8 cellular contexts compared by ENCODE assay signal in genomic region chr11:34105957-34106504, GRCh38. TPM values are rescaled to one million over a fixed set of nuclear protein-coding genes. Genes with fewer than 3 reads are reported as not detected.
DNase-seq lines count a peak whose midpoint lies in the region; ATAC-seq and TF ChIP-seq lines count a peak whose summit lies in the region.

No MANE protein-coding gene starts in this region.

- DNase-seq in activated T-cell treated with anti-CD3 and anti-CD28 coated beads, Interleukin-2, amount 50 U/mL, for 72 hours = no peak
- no peak for DNase-seq in activated T-cell treated with anti-CD3 and anti-CD28 coated beads, Interleukin-2, amount 50 U/mL, for 48 hours
- DNase-seq in T-cell (peak in 1 of 34 experiments; percentile 3), fibroblast of the aortic adventitia (ENCODE audit: low read depth) (peak; percentile 36), renal cortical epithelial cell (ENCODE audit: low read depth) (peak; percentile 21), GM19238 (ENCODE audit: insufficient read length, low spot score) (no peak), DMS79 (lab: John Stamatoyannopoulos, UW) (no peak), dedifferentiated amniotic fluid mesenchymal stem cell (ENCODE audit: extremely low spot score) (no peak)

- peaks cover 55% of the 10 kb centered on the region for H3K4me1 Mint-ChIP-seq in activated T-cell treated with anti-CD3 and anti-CD28 coated beads, Interleukin-2, amount 50 U/mL, for 72 hours (ENCODE audit: low read depth)
- H3K4me1 Mint-ChIP-seq in T-cell = peaks cover 58 to 63% (median 62%) of the 10 kb centered on the region in 3 donors

- H3K27me3 Mint-ChIP-seq in activated T-cell treated with anti-CD3 and anti-CD28 coated beads, Interleukin-2, amount 50 U/mL, for 72 hours (ENCODE audit: low read depth) = no peaks in the 10 kb centered on the region
- no peaks in the 10 kb centered on the region for H3K27me3 Mint-ChIP-seq in T-cell

- TF ChIP-seq CTCF in fibroblast of the aortic adventitia (IDR thresholded peaks at IDR 0.05; ENCODE audit: insufficient read depth, low read length) = no peak

- peaks cover 13 to 26% of the 10 kb centered on the region in 2 donors for H3K36me3 Mint-ChIP-seq in activated T-cell treated with anti-CD3 and anti-CD28 coated beads, Interleukin-2, amount 50 U/mL, for 72 hours (ENCODE audit: insufficient read depth in 2 of 2)
- peaks cover 19% of the 10 kb centered on the region for H3K36me3 Mint-ChIP-seq in T-cell

- H3K27ac Mint-ChIP-seq in activated T-cell treated with anti-CD3 and anti-CD28 coated beads, Interleukin-2, amount 50 U/mL, for 72 hours = peak overlapping the region; percentile 96
- peak overlapping the region; percentile 99 for H3K27ac Mint-ChIP-seq in T-cell

- no peaks in the 10 kb centered on the region for H3K9me3 Mint-ChIP-seq in activated T-cell treated with anti-CD3 and anti-CD28 coated beads, Interleukin-2, amount 50 U/mL, for 72 hours
- no peaks in the 10 kb centered on the region for H3K9me3 Mint-ChIP-seq in T-cell

- H3K4me3 ChIP-seq in fibroblast of the aortic adventitia (ENCODE audit: low read depth, low read length) = peak overlapping the region; percentile 96

- POLR2A ChIA-PET in T-cell (lab: Charles Lee) = interaction anchor here (0.6 to 1.1 kb wide), 5 partner anchors 16 to 1061 kb away, joined by 3 to 5 read pairs (median 4); no protein-coding TSS in a partner anchor

- CTCF ChIA-PET in T-cell (lab: Charles Lee) = interaction anchor here (0.6 to 1.5 kb wide), 7 partner anchors 55 to 252 kb away, joined by 3 to 9 read pairs (median 3); partner anchors contain the start of genes ABTB2 (in 1 of the 2) and CAPRIN1 (in 1 of the 2)

- ATAC-seq in activated T-cell treated with anti-CD3 and anti-CD28 coated beads, Interleukin-2, amount 50 U/mL, for 72 hours (replicated peaks in 1 of 2) = no peak
- ATAC-seq in T-cell (replicated peaks in 1 of 4) = peak in 1 of 4 experiments; percentile 14

- peak overlapping the region; percentile 94 to 97 for H3K4me3 Mint-ChIP-seq in activated T-cell treated with anti-CD3 and anti-CD28 coated beads, Interleukin-2, amount 50 U/mL, for 72 hours
- peak overlapping the region; percentile 94 to 96 (median 95) for H3K4me3 Mint-ChIP-seq in T-cell

RNA-seq across cellular contexts. Expression of gene NAT10, which starts 0.6 kb away (rescaled TPM):
- 10 to 100 TPM; 64.4 to 77.0 TPM for total RNA-seq in activated T-cell treated with anti-CD3 and anti-CD28 coated beads, Interleukin-2, amount 50 U/mL, for 72 hours
- total RNA-seq in T-cell (10 to 100 TPM; 55.0 to 84.0 (median 73.5) TPM), fibroblast of the aortic adventitia (ENCODE audit: low replicate concordance) (27.3 and 29.3 TPM in 2 replicates), renal cortical epithelial cell (12.2 and 31.6 TPM in 2 replicates)

RNA-seq across cellular contexts. Expression of gene CAPRIN1, which starts 54.5 kb away (rescaled TPM):
- total RNA-seq in activated T-cell treated with anti-CD3 and anti-CD28 coated beads, Interleukin-2, amount 50 U/mL, for 72 hours = 100 to 1,000 TPM; 170 to 190 TPM
- total RNA-seq in T-cell = 100 to 1,000 TPM; 106 to 148 (median 143) TPM
- total RNA-seq in fibroblast of the aortic adventitia (ENCODE audit: low replicate concordance) = 188 and 295 TPM in 2 replicates
- 193 and 362 TPM in 2 replicates for total RNA-seq in renal cortical epithelial cell

Comparison
In these comparisons a context has a peak if more than half of its experiments do, and no peak if none do; other contexts are left out.
1. DNase-seq: peak in fibroblast of the aortic adventitia (single experiment) and renal cortical epithelial cell (single experiment); none in activated T-cell treated with anti-CD3 and anti-CD28 coated beads, Interleukin-2, amount 50 U/mL, for 72 hours (0 of 2), activated T-cell treated with anti-CD3 and anti-CD28 coated beads, Interleukin-2, amount 50 U/mL, for 48 hours (0 of 2), GM19238 (single experiment), DMS79 (single experiment) and dedifferentiated amniotic fluid mesenchymal stem cell (single experiment).